Comparison of ENCODE assay signal across 1 cellular context in genomic region chr2:222982010-222982908, GRCh38.
TF ChIP-seq lines count a peak whose summit lies in the region.

No MANE protein-coding gene starts in this region.

TF ChIP-seq in K562, 482 proteins besides CTCF, POLR2A, EP300 and RAD21 (continued from another document and continues in another):
- TF ChIP-seq, protein P1, sequence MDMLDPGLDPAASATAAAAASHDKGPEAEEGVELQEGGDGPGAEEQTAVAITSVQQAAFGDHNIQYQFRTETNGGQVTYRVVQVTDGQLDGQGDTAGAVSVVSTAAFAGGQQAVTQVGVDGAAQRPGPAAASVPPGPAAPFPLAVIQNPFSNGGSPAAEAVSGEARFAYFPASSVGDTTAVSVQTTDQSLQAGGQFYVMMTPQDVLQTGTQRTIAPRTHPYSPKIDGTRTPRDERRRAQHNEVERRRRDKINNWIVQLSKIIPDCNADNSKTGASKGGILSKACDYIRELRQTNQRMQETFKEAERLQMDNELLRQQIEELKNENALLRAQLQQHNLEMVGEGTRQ (CRISPR knock-in tag; IDR thresholded peaks at IDR 0.05): 0 out of 2 replicates have a peak, but pooled peaks have one; percentile 15
- no peak for TF ChIP-seq E2F6 (IDR thresholded peaks at IDR 0.05; ENCODE audit: borderline replicate concordance in 1 of 2, extremely low read depth in 1 of 2, insufficient read depth in 1 of 2, insufficient read length in 1 of 2, low read depth in 1 of 2, low read length in 1 of 2, poor library complexity in 1 of 2, severe bottlenecking in 1 of 2)
- TF ChIP-seq, protein P2, sequence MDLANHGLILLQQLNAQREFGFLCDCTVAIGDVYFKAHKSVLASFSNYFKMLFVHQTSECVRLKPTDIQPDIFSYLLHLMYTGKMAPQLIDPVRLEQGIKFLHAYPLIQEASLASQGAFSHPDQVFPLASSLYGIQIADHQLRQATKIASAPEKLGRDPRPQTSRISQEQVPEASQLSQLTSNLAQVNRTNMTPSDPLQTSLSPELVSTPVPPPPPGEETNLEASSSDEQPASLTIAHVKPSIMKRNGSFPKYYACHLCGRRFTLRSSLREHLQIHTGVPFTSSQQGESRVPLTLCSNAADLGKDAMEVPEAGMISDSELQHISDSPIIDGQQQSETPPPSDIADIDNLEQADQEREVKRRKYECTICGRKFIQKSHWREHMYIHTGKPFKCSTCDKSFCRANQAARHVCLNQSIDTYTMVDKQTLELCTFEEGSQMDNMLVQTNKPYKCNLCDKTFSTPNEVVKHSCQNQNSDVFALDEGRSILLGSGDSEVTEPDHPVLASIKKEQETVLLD (IDR thresholded peaks at IDR 0.05): no peak
- 0 out of 2 replicates have a peak, but pooled peaks have one; percentile 31 for TF ChIP-seq BACH1 (tag; IDR thresholded peaks at IDR 0.05)
- TF ChIP-seq, protein P3, sequence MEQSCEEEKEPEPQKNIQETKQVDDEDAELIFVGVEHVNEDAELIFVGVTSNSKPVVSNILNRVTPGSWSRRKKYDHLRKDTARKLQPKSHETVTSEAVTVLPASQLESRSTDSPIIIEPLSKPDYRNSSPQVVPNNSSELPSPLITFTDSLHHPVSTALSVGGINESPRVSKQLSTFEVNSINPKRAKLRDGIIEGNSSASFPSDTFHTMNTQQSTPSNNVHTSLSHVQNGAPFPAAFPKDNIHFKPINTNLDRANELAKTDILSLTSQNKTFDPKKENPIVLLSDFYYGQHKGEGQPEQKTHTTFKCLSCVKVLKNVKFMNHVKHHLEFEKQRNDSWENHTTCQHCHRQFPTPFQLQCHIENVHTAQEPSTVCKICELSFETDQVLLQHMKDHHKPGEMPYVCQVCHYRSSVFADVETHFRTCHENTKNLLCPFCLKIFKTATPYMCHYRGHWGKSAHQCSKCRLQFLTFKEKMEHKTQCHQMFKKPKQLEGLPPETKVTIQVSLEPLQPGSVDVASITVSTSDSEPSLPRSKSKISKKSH (CRISPR knock-in tag; IDR thresholded peaks at IDR 0.05): no peak
- TF ChIP-seq, protein P4, sequence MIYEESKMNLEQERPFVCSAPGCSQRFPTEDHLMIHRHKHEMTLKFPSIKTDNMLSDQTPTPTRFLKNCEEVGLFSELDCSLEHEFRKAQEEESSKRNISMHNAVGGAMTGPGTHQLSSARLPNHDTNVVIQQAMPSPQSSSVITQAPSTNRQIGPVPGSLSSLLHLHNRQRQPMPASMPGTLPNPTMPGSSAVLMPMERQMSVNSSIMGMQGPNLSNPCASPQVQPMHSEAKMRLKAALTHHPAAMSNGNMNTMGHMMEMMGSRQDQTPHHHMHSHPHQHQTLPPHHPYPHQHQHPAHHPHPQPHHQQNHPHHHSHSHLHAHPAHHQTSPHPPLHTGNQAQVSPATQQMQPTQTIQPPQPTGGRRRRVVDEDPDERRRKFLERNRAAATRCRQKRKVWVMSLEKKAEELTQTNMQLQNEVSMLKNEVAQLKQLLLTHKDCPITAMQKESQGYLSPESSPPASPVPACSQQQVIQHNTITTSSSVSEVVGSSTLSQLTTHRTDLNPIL (CRISPR knock-in tag; IDR thresholded peaks at IDR 0.05): no peak
- no peak for TF ChIP-seq ATF1 (CRISPR knock-in tag; IDR thresholded peaks at IDR 0.05)
- TF ChIP-seq ATF1 (tag; IDR thresholded peaks at IDR 0.05): peak; percentile 37; the same call in 1 of the 2 replicates
- 0 out of 2 replicates have a peak, but pooled peaks have one; percentile 24 for TF ChIP-seq GABPA (tag; conservative IDR thresholded peaks at IDR 0.05; ENCODE audit: low read depth)
- TF ChIP-seq PREB (CRISPR knock-in tag; IDR thresholded peaks at IDR 0.05): no peak
- no peak for TF ChIP-seq ERF (CRISPR knock-in tag; IDR thresholded peaks at IDR 0.05)
- TF ChIP-seq FOXJ2 (tag; IDR thresholded peaks at IDR 0.05): 0 out of 2 replicates have a peak, but pooled peaks have one; percentile 38
- no peak for TF ChIP-seq SIRT6 (IDR thresholded peaks at IDR 0.05; ENCODE audit: low read depth, low read length)
- TF ChIP-seq ZNF592 (IDR thresholded peaks at IDR 0.05): no peak
- peak; percentile 72 for TF ChIP-seq JUND (IDR thresholded peaks at IDR 0.05; ENCODE audit: borderline replicate concordance, low read depth, low read length)
- peak; percentile 66; the same call in 2 of the 3 replicates for TF ChIP-seq JUND (tag; IDR thresholded peaks at IDR 0.05; ENCODE audit: borderline replicate concordance, low read depth, low read length)
- peak; percentile 75 for TF ChIP-seq EP400 (IDR thresholded peaks at IDR 0.05)
- peak; percentile 84; the same call in 1 of the 2 replicates for TF ChIP-seq ZNF175 (CRISPR knock-in tag; IDR thresholded peaks at IDR 0.05; ENCODE audit: low read depth)
- TF ChIP-seq SNIP1 (IDR thresholded peaks at IDR 0.05; ENCODE audit: low read depth): no peak
- no peak for TF ChIP-seq KDM1A (IDR thresholded peaks at IDR 0.05)
- TF ChIP-seq, protein P5, sequence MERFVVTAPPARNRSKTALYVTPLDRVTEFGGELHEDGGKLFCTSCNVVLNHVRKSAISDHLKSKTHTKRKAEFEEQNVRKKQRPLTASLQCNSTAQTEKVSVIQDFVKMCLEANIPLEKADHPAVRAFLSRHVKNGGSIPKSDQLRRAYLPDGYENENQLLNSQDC (CRISPR knock-in tag; IDR thresholded peaks at IDR 0.05): no peak
- TF ChIP-seq, protein P6, sequence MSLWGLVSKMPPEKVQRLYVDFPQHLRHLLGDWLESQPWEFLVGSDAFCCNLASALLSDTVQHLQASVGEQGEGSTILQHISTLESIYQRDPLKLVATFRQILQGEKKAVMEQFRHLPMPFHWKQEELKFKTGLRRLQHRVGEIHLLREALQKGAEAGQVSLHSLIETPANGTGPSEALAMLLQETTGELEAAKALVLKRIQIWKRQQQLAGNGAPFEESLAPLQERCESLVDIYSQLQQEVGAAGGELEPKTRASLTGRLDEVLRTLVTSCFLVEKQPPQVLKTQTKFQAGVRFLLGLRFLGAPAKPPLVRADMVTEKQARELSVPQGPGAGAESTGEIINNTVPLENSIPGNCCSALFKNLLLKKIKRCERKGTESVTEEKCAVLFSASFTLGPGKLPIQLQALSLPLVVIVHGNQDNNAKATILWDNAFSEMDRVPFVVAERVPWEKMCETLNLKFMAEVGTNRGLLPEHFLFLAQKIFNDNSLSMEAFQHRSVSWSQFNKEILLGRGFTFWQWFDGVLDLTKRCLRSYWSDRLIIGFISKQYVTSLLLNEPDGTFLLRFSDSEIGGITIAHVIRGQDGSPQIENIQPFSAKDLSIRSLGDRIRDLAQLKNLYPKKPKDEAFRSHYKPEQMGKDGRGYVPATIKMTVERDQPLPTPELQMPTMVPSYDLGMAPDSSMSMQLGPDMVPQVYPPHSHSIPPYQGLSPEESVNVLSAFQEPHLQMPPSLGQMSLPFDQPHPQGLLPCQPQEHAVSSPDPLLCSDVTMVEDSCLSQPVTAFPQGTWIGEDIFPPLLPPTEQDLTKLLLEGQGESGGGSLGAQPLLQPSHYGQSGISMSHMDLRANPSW (CRISPR knock-in tag; IDR thresholded peaks at IDR 0.05): no peak
- TF ChIP-seq, protein P7, sequence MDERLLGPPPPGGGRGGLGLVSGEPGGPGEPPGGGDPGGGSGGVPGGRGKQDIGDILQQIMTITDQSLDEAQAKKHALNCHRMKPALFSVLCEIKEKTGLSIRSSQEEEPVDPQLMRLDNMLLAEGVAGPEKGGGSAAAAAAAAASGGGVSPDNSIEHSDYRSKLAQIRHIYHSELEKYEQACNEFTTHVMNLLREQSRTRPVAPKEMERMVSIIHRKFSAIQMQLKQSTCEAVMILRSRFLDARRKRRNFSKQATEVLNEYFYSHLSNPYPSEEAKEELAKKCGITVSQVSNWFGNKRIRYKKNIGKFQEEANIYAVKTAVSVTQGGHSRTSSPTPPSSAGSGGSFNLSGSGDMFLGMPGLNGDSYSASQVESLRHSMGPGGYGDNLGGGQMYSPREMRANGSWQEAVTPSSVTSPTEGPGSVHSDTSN (CRISPR knock-in tag; IDR thresholded peaks at IDR 0.05; ENCODE audit: low read depth): no peak
- TF ChIP-seq, protein P7 (tag; conservative IDR thresholded peaks at IDR 0.05; ENCODE audit: low read depth): peak; percentile 24; the same call in 1 of the 2 replicates
- TF ChIP-seq SPI1 (IDR thresholded peaks at IDR 0.05; ENCODE audit: borderline replicate concordance, low read depth, low read length): peak; percentile 16; the same call in 1 of the 2 replicates
- TF ChIP-seq DEAF1 (CRISPR knock-in tag; IDR thresholded peaks at IDR 0.05): peak; percentile 80
- peak; percentile 65 for TF ChIP-seq ZNF589 (CRISPR knock-in tag; IDR thresholded peaks at IDR 0.05; ENCODE audit: low read depth)
- no peak for TF ChIP-seq GTF2A2 (tag; IDR thresholded peaks at IDR 0.05)
- 0 out of 2 replicates have a peak, but pooled peaks have one; percentile 34 for TF ChIP-seq SMC3 (conservative IDR thresholded peaks at IDR 0.05; ENCODE audit: insufficient read depth, low read depth, low read length)
- TF ChIP-seq ZNF124 (CRISPR knock-in tag; IDR thresholded peaks at IDR 0.05): no peak
- TF ChIP-seq ZSCAN32 (CRISPR knock-in tag; IDR thresholded peaks at IDR 0.05): peak; percentile 80
- peak; percentile 96 for TF ChIP-seq ATF4 (CRISPR knock-in tag; IDR thresholded peaks at IDR 0.05)
